ENCODE assay signal across 8 cellular contexts in the genomic region with DNA sequence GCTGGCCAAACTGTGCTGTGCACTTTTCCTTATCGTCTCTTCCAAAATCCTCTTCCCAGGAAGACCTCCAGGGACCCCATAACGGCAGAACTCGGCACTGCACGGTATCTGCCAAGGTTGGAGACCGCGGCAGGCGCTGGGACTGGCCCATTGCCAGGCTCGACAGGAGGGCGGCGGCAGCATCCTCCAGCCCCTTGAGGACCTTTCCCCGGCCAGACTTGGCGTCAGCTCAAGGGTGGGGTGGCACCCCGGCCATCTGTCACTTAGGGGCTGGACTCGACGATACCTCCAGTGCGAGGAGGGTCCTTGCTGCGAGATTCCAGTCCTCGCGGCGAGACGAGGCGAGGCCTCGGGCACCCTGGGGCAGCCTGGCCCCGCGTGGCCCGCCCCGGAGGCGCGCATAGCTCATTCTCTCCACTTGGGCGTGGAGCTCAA. TPM values are rescaled to one million over a fixed set of nuclear protein-coding genes. Genes with fewer than 3 reads are reported as not detected.
DNase-seq lines count a peak whose midpoint lies in the region; ATAC-seq and TF ChIP-seq lines count a peak whose summit lies in the region.

No MANE protein-coding gene starts in this region.

- TF ChIP-seq CTCF in MCF 10A (IDR thresholded peaks at IDR 0.05; ENCODE audit: unreplicated experiment): no peak

- H3K4me3 Mint-ChIP-seq in T-cell: peak overlapping the region; percentile 88 to 93 (median 91)
- peak overlapping the region; percentile 87 for H3K4me3 Mint-ChIP-seq in MCF 10A (ENCODE audit: unreplicated experiment)

- H3K27ac ChIP-seq in HUES6 (ENCODE audit: low read depth, low read length) (peak overlapping the region; percentile 90; the same call in 1 of the 2 replicates), layer of hippocampus (ENCODE audit: low read depth, low read length) (peak overlapping the region; percentile 84)

- H3K27me3 ChIP-seq in HUES6 (ENCODE audit: control insufficient read depth, insufficient read depth, low read length): no peaks in the 10 kb centered on the region
- no peaks in the 10 kb centered on the region for H3K27me3 ChIP-seq in layer of hippocampus (ENCODE audit: control insufficient read depth, insufficient read depth, low read length)

- no TSS peak for BruUV-seq in MCF 10A (replicated peaks; lab: Mats Ljungman, UMichigan)

- CTCF ChIA-PET in T-cell (lab: Charles Lee): interaction anchor here in 1 of 2 donors (0.8 to 2.6 kb wide), 2 partner anchors 12 to 99 kb away, joined by 4 to 12 read pairs; a partner anchor contains a TSS
- CTCF ChIA-PET in MCF 10A (lab: Yijun Ruan, JAX): interaction anchor here (0.6 to 0.8 kb wide), 5 partner anchors 45 to 314 kb away, joined by 3 to 5 read pairs (median 3); no protein-coding TSS in a partner anchor

- H3K27ac Mint-ChIP-seq in T-cell (peak overlapping the region; percentile 74 to 85), MCF 10A (ENCODE audit: low read depth, unreplicated experiment) (peak overlapping the region; percentile 78)

- H3K36me3 Mint-ChIP-seq in T-cell: peaks cover 8% of the 10 kb centered on the region
- peaks cover 18% of the 10 kb centered on the region for H3K36me3 Mint-ChIP-seq in MCF 10A (ENCODE audit: insufficient read depth, unreplicated experiment)

- peaks cover 17% of the 10 kb centered on the region for H3K36me3 ChIP-seq in HUES6 (ENCODE audit: control insufficient read depth, insufficient read depth, low read length)

- peaks cover 34 to 42% (median 38%) of the 10 kb centered on the region in 3 donors for H3K4me1 Mint-ChIP-seq in T-cell
- H3K4me1 Mint-ChIP-seq in MCF 10A (ENCODE audit: insufficient read depth, unreplicated experiment): peaks cover 30% of the 10 kb centered on the region

- no peaks in the 10 kb centered on the region for H3K9me3 Mint-ChIP-seq in T-cell
- no peaks in the 10 kb centered on the region for H3K9me3 Mint-ChIP-seq in MCF 10A (ENCODE audit: unreplicated experiment)

- peak overlapping the region; percentile 98 for H3K9ac ChIP-seq in HUES6 (ENCODE audit: low read length)

- no peaks in the 10 kb centered on the region for H3K9me3 ChIP-seq in HUES6 (ENCODE audit: control insufficient read depth, insufficient read depth, low read depth, low read length)

- H3K4me1 ChIP-seq in HUES6 (ENCODE audit: control insufficient read depth, insufficient read depth, low read length): peaks cover 44% of the 10 kb centered on the region

- H3K27me3 Mint-ChIP-seq in T-cell (no peaks in the 10 kb centered on the region), MCF 10A (ENCODE audit: insufficient read depth, unreplicated experiment) (no peaks in the 10 kb centered on the region)

- ATAC-seq in GM18511 (IDR thresholded peaks at IDR 0.05; ENCODE audit: unreplicated experiment) (peak; percentile 15), T-cell (replicated peaks in 1 of 4) (peak; percentile 4 to 12 (median 8))

- POLR2A ChIA-PET in T-cell (lab: Charles Lee) (interaction anchor here in 1 of 2 donors (2.5 kb wide), 1 partner anchor 12 kb away, joined by 14 read pairs; a partner anchor contains a TSS), MCF 10A (lab: Yijun Ruan, JAX) (interaction anchor here (0.7 to 6.0 kb wide), 26 partner anchors 9 to 660 kb away, joined by 3 to 101 read pairs (median 4); a partner anchor contains a TSS)

- intact Hi-C loops in MCF 10A (cut with micrococcal nuclease): no loop called here

- DNase-seq in T-cell (peak in 28 of 34 experiments; percentile 6 to 47 (median 22)), MCF 10A (ENCODE audit: unreplicated experiment) (peak; percentile 39), NOMO-1 treated with DMSO at 0.1 percent for 48 hours (lab: John Stamatoyannopoulos, UW; ENCODE audit: unreplicated experiment) (no peak), NCI-H128 (lab: John Stamatoyannopoulos, UW; ENCODE audit: unreplicated experiment) (no peak)
- DNase-seq in stimulated activated CD4-positive, alpha-beta T cell treated with anti-CD3 and anti-CD28 coated beads, Interleukin-2, amount 100 ng/mL, for 24 hours: peak; percentile 55 to 60

- peak overlapping the region; percentile 93 for H3K4me3 ChIP-seq in HUES6 (ENCODE audit: low read depth, low read length)

RNA-seq across cellular contexts. Expression of a gene that starts 0.8 kb away (rescaled TPM):
- total RNA-seq in T-cell (100 to 1,000 TPM in 1 of 5 donors, 10 to 100 TPM in 4; 69.1 to 101 (median 96.3) TPM), MCF 10A (2022) (67.7 and 67.9 TPM in 2 replicates)

RNA-seq across cellular contexts. Expression of a gene that starts 12.4 kb away (rescaled TPM):
- total RNA-seq in T-cell (1 to 10 TPM in 1 of 5 donors, under 1 TPM in 3, not detected in 1; 0.22 to 2.0 (median 0.39) TPM), MCF 10A (2022) (0.96 and 1.3 TPM in 2 replicates)

RNA-seq across cellular contexts. Expression of a gene that starts 48.6 kb away (rescaled TPM):
- total RNA-seq in T-cell: 10 to 100 TPM; 24.4 to 36.2 (median 34.3) TPM
- 42.6 and 46.2 TPM in 2 replicates for total RNA-seq in MCF 10A (2022)

RNA-seq across cellular contexts. Expression of a gene that starts 52.8 kb away (rescaled TPM):
- 10 to 100 TPM; 17.1 to 28.2 (median 18.6) TPM for total RNA-seq in T-cell
- 19.1 and 22.3 TPM in 2 replicates for total RNA-seq in MCF 10A (2022)

Comparison
In these comparisons a context has a peak if more than half of its experiments do, and no peak if none do; other contexts are left out.
1. DNase-seq: peak in T-cell (28 of 34), MCF 10A (single experiment) and stimulated activated CD4-positive, alpha-beta T cell treated with anti-CD3 and anti-CD28 coated beads, Interleukin-2, amount 100 ng/mL, for 24 hours (2 of 2); none in NOMO-1 treated with DMSO at 0.1 percent for 48 hours (single experiment) and NCI-H128 (single experiment).